Comparison of ENCODE assay signal across 25 cellular contexts in genomic region chr7:157633465-157634185, GRCh38.
"Had no signal": no experiment of that assay in that cellular context is flagged by ENCODE, and none has a peak within 500 bp of the region (broad histone marks: within the 10 kb centered on the region; RNA-seq: fewer than 3 reads in every experiment).

No MANE protein-coding gene starts in this region.

- H3K9me3 ChIP-seq: gastrocnemius medialis, prostate gland, suprapubic skin, tibial artery, uterus had no signal

- H3K27ac ChIP-seq: gastrocnemius medialis, prostate gland, suprapubic skin, tibial artery, uterus had no signal

- H3K9me3 Mint-ChIP-seq: activated CD4-positive, alpha-beta memory T cell treated with anti-CD3 and anti-CD28 coated beads for 36 hours; central memory CD8-positive, alpha-beta T cell; naive thymus-derived CD4-positive, alpha-beta T cell; T-helper 2 cell treated with Interferon-gamma antibody and Interleukin-4, amounts not matched to agents 5 μg/mL and 100 μg/mL, for 36 hours had no signal

- H3K4me3 ChIP-seq: gastrocnemius medialis, prostate gland, suprapubic skin, tibial artery, uterus had no signal

- H3K36me3 ChIP-seq: gastrocnemius medialis, prostate gland, suprapubic skin, tibial artery, uterus had no signal

- H3K4me3 Mint-ChIP-seq: activated CD4-positive, alpha-beta memory T cell treated with anti-CD3 and anti-CD28 coated beads for 36 hours; central memory CD8-positive, alpha-beta T cell; naive thymus-derived CD4-positive, alpha-beta T cell; T-helper 2 cell treated with Interferon-gamma antibody and Interleukin-4, amounts not matched to agents 5 μg/mL and 100 μg/mL, for 36 hours had no signal

- H3K4me1 Mint-ChIP-seq: central memory CD8-positive, alpha-beta T cell had no signal

- ATAC-seq: gastrocnemius medialis; left ventricle myocardium superior; naive thymus-derived CD4-positive, alpha-beta T cell had no signal

- H3K4me1 ChIP-seq: gastrocnemius medialis, prostate gland, suprapubic skin, tibial artery, uterus had no signal

- H3K27me3 ChIP-seq: gastrocnemius medialis, uterus had no signal

- H3K27ac Mint-ChIP-seq: activated CD4-positive, alpha-beta memory T cell treated with anti-CD3 and anti-CD28 coated beads for 36 hours; naive thymus-derived CD4-positive, alpha-beta T cell; T-helper 2 cell treated with Interferon-gamma antibody and Interleukin-4, amounts not matched to agents 5 μg/mL and 100 μg/mL, for 36 hours had no signal

- DNase-seq: activated CD4-positive, alpha-beta memory T cell treated with anti-CD3 and anti-CD28 coated beads for 36 hours; activated CD4-positive, alpha-beta T cell treated with anti-CD3 and anti-CD28 coated beads for 48 hours; activated CD8-positive, alpha-beta memory T cell treated with anti-CD3 and anti-CD28 coated beads, Interleukin-2, amount 50 U/mL, for 4 hours; activated gamma-delta T cell; activated naive CD4-positive, alpha-beta T cell treated with anti-CD3 and anti-CD28 coated beads, Interleukin-2, amount 50 U/mL, for 16 hours; activated T-cell treated with anti-CD3 and anti-CD28 coated beads, Interleukin-2, amount 50 U/mL, for 1 hour; anterior cingulate cortex; effector memory CD4-positive, alpha-beta T cell; erythroblast; gastrocnemius medialis; glutamatergic neuron; left ventricle myocardium superior; mammary epithelial cell; midbrain; naive thymus-derived CD4-positive, alpha-beta T cell; stimulated activated CD4-positive, alpha-beta T cell treated with anti-CD3 and anti-CD28 coated beads, Interleukin-15, amount 100 ng/mL, for 24 hours; stimulated activated CD4-positive, alpha-beta T cell treated with anti-CD3 and anti-CD28 coated beads, Interleukin-2, amount 100 ng/mL, for 24 hours; stimulated activated naive CD4-positive, alpha-beta T cell; T-helper 1 cell; tibial artery; uterus had no signal

- H3K36me3 Mint-ChIP-seq: activated CD4-positive, alpha-beta memory T cell treated with anti-CD3 and anti-CD28 coated beads for 36 hours; naive thymus-derived CD4-positive, alpha-beta T cell had no signal
